ENCODE assay signal across 1 cellular context in the genomic region with DNA sequence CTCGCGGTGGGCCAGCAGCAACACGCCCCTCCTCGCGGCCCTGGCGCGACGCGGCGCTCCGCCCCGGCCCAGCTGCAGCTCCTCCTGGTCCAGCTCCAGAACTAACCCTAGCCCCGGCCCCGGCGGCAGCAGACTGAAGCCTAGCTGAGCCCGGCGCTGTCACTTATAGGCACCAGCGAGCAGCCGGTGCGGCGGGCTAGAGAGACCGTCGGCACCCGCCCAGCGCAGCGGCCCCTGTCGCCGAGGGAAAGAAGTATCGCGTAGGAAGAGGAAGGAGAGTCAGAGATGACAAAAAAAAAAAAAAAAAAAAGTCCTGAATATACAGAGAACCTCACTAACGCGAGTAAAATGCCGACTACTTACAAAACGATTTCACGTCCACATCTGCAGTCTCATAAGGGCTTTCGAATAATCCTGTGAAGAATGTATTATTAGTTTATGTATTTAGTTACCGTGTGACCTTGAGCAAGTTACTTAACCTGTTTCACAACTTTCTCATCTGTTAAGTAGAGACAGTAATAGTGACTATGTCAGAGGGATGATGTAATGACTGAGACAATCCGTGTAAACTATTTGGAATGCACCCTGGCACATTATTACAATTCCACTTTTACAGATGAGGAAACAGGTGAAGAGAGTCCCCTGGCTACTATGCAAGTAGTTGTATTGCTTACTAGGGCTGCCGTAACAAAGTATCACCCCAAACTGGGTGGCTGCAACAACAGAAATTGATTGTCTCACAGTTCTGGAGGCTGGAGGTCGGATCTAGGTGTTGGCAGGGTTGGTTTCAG.
TF ChIP-seq lines count a peak whose summit lies in the region.

SLC9A1 (minus strand) TSS at position 135 of the 791 bp plus-strand sequence. CDS start 791 bp downstream, outside the sequence.

TF ChIP-seq in H1, 55 proteins besides CTCF, POLR2A, EP300 and RAD21:
- TF ChIP-seq POLR2AphosphoS5 (IDR thresholded peaks at IDR 0.05; ENCODE audit: low read depth, low read length): peak; percentile 99
- peak; percentile 21; the same call in 1 of the 2 replicates for TF ChIP-seq JUND (IDR thresholded peaks at IDR 0.05; ENCODE audit: low read length)
- TF ChIP-seq CREB1 (IDR thresholded peaks at IDR 0.05): peak; percentile 89
- TF ChIP-seq ATF2 (IDR thresholded peaks at IDR 0.05; ENCODE audit: low read length): peak; percentile 97
- peak; percentile 14; the same call in 1 of the 2 replicates for TF ChIP-seq MAX (IDR thresholded peaks at IDR 0.05)
- peak; percentile 58; the same call in 1 of the 2 replicates for TF ChIP-seq TCF12 (IDR thresholded peaks at IDR 0.05; ENCODE audit: low read depth, low read length)
- TF ChIP-seq GTF2F1 (IDR thresholded peaks at IDR 0.05; ENCODE audit: borderline replicate concordance, low read depth, low read length): peak; percentile 96
- peak; percentile 4; the same call in 1 of the 2 replicates for TF ChIP-seq TEAD4 (IDR thresholded peaks at IDR 0.05; ENCODE audit: low read depth, low read length)
- TF ChIP-seq TAF7 (optimal IDR thresholded peaks at IDR 0.05; ENCODE audit: borderline replicate concordance, low read depth, low read length): peak; percentile 100
- TF ChIP-seq E2F6 (IDR thresholded peaks at IDR 0.05): no peak
- peak; percentile 100 for TF ChIP-seq TAF1 (IDR thresholded peaks at IDR 0.05; ENCODE audit: low read depth, low read length)
- peak; percentile 63 to 89; a peak in 2 of 4 replicates for TF ChIP-seq SIN3A (conservative IDR thresholded peaks at IDR 0.05 in 1 of 2, IDR thresholded peaks at IDR 0.05 in 1 of 2; ENCODE audit: low read depth in 1 of 2, low read length in 2 of 2)
- peak; percentile 92; the same call in 1 of the 2 replicates for TF ChIP-seq SP4 (IDR thresholded peaks at IDR 0.05; ENCODE audit: low read length)
- TF ChIP-seq ZNF274 (IDR thresholded peaks at IDR 0.05; ENCODE audit: borderline replicate concordance, extremely low read depth, low read length): no peak
- TF ChIP-seq SP2 (IDR thresholded peaks at IDR 0.05; ENCODE audit: low read length): peak; percentile 95
- TF ChIP-seq NANOG (IDR thresholded peaks at IDR 0.05; ENCODE audit: insufficient read depth, low read depth, low read length, poor library complexity, severe bottlenecking): no peak
- TF ChIP-seq CHD2 (IDR thresholded peaks at IDR 0.05; ENCODE audit: low read length): no peak
- no peak for TF ChIP-seq HDAC6 (IDR thresholded peaks at IDR 0.05; ENCODE audit: low read depth, low read length)
- peak; percentile 96 for TF ChIP-seq EGR1 (IDR thresholded peaks at IDR 0.05; ENCODE audit: borderline replicate concordance, low read depth, low read length)
- no peak for TF ChIP-seq EZH2 (IDR thresholded peaks at IDR 0.05; ENCODE audit: low read depth, low read length, severe bottlenecking)
- peak; percentile 99 for TF ChIP-seq TBP (IDR thresholded peaks at IDR 0.05; ENCODE audit: low read depth, low read length)
- peak; percentile 69 for TF ChIP-seq CEBPB (IDR thresholded peaks at IDR 0.05; ENCODE audit: low read depth, low read length)
- peak in 1 of 2 experiments; percentile 29; a peak in 1 of 4 replicates for TF ChIP-seq HDAC2 (IDR thresholded peaks at IDR 0.05; ENCODE audit: borderline replicate concordance in 1 of 2, low read depth in 2 of 2, low read length in 2 of 2)
- 0 out of 2 replicates have a peak, but pooled peaks have one; percentile 36 for TF ChIP-seq JUN (IDR thresholded peaks at IDR 0.05; ENCODE audit: low read depth, low read length)
- no peak for TF ChIP-seq ATF3 (IDR thresholded peaks at IDR 0.05; ENCODE audit: insufficient read depth, low read depth, low read length)
- peak; percentile 86 for TF ChIP-seq SP1 (IDR thresholded peaks at IDR 0.05; ENCODE audit: low read depth, low read length)
- TF ChIP-seq NRF1 (IDR thresholded peaks at IDR 0.05; ENCODE audit: low read depth, low read length): peak; percentile 31; the same call in 1 of the 2 replicates
